Comparison of ENCODE assay signal across 8 cellular contexts in the genomic region with DNA sequence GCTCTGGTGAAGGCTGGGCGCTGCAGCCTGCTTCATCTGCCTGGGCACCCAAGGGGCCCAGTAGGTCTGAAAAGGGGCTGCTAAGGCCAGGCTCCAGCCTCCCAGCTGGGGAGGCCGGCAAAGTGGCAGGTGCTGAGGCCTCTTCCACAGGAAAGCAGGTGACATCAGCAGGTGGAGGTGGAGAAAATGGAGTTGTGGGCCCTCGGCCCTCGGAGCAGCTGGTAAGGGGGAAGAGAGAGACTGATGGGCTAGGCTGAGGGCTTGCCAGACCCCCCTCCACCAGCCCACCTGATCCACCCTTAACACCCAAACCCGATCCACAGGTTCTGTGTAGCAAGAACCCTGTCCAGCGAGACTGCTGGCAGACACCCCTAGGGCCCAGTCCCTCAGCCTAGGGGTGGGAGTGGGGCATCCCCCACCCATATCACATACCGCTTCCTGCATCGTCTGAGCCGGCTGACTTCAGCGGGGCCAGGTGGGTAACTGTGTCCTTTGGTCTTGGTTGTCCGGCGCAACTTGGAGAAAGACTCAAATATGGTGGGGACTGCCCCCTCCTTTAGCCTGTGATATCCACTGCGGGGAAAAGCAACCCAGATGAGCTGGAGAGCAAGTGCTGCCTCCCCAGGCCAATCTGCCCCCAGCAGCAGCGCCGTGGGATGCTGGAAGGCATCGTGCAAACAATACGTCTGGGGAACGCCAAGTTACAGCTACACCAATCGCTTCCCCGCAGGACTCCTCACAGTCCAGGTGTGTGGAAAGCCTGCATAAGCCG. TPM values are rescaled to one million over a fixed set of nuclear protein-coding genes. Genes with fewer than 3 reads are reported as not detected.
DNase-seq lines count a peak whose midpoint lies in the region; TF ChIP-seq lines count a peak whose summit lies in the region.

No MANE protein-coding gene starts in this region.

- peaks cover 17% of the 10 kb centered on the region for H3K79me1 ChIP-seq in trophoblast cell (ENCODE audit: low read length)

- no peak for DNase-seq in GM12864 (ENCODE audit: low read depth)
- DNase-seq in trophoblast cell: peak in 1 of 2 donors; percentile 10
- DNase-seq in germinal center (ENCODE audit: low spot score): no peak
- no peak for DNase-seq in DMS 273 (lab: John Stamatoyannopoulos, UW; ENCODE audit: unreplicated experiment)
- no peak for DNase-seq in HuH-7.5 (ENCODE audit: low spot score)
- DNase-seq in iPS-NIHi11 (ENCODE audit: low spot score): no peak

- H3K18ac ChIP-seq in trophoblast cell (ENCODE audit: low read length): peak overlapping the region; percentile 5

- peaks cover 15% of the 10 kb centered on the region for H3K79me2 ChIP-seq in trophoblast cell (ENCODE audit: control insufficient read depth, insufficient read depth, low read length, poor library complexity)

- no peak overlapping the region for H3K4ac ChIP-seq in trophoblast cell (ENCODE audit: low read depth, low read length)

- peak overlapping the region; percentile 88 for H3K4me2 ChIP-seq in trophoblast cell (ENCODE audit: low read length)

- no peak overlapping the region for H3K14ac ChIP-seq in trophoblast cell (ENCODE audit: low read length)

- H4K91ac ChIP-seq in trophoblast cell (ENCODE audit: low read depth, low read length): no peak overlapping the region

- H3K9ac ChIP-seq in endocrine pancreas (ENCODE audit: control insufficient read depth, insufficient read depth, low read length) (peak overlapping the region; percentile 85), trophoblast cell (ENCODE audit: low read length) (peak overlapping the region; percentile 31)

- TF ChIP-seq CTCF in GM12864 (IDR thresholded peaks at IDR 0.05; ENCODE audit: low read depth, low read length, missing control alignments): no peak

- no CpG with 5 or more reads among the region's 21 CpGs for WGBS in trophoblast cell (ENCODE audit: extremely low coverage, insufficient coverage, insufficient read length)

- no peak overlapping the region for H4K12ac ChIP-seq in trophoblast cell (ENCODE audit: low read depth, low read length)

- H3K27me3 ChIP-seq in endocrine pancreas (ENCODE audit: control insufficient read depth, insufficient read depth, low read length) (no peaks in the 10 kb centered on the region), trophoblast cell (ENCODE audit: insufficient read depth, low read length) (no peaks in the 10 kb centered on the region)

- H3K9me3 ChIP-seq in endocrine pancreas (ENCODE audit: control insufficient read depth, low read length) (no peaks in the 10 kb centered on the region), trophoblast cell (ENCODE audit: insufficient read depth, low read depth, low read length) (no peaks in the 10 kb centered on the region)

- no peak overlapping the region for H2BK12ac ChIP-seq in trophoblast cell (ENCODE audit: low read length)

- H3K27ac ChIP-seq in trophoblast cell (ENCODE audit: low read depth, low read length): no peak overlapping the region

- H2AFZ ChIP-seq in trophoblast cell (ENCODE audit: insufficient read depth, low read length, poor library complexity): no peak overlapping the region

- H3K36me3 ChIP-seq in endocrine pancreas (ENCODE audit: control insufficient read depth, insufficient read depth, low read length) (no peaks in the 10 kb centered on the region), trophoblast cell (ENCODE audit: control insufficient read depth in 1 of 2, insufficient read depth in 2 of 2, low read length in 2 of 2) (peaks cover 40 to 43% of the 10 kb centered on the region in 2 experiments)

- no peaks in the 10 kb centered on the region for H3K4me1 ChIP-seq in endocrine pancreas (ENCODE audit: control insufficient read depth, insufficient read depth, low read length)
- H3K4me1 ChIP-seq in trophoblast cell (ENCODE audit: control insufficient read depth in 1 of 2, insufficient read depth in 2 of 2, low read length in 2 of 2): peaks cover 14 to 20% of the 10 kb centered on the region in 2 experiments

- H2AK5ac ChIP-seq in trophoblast cell (ENCODE audit: low read length): peak overlapping the region; percentile 21

- H4K8ac ChIP-seq in trophoblast cell (ENCODE audit: low read depth, low read length): peak overlapping the region; percentile 76

- H3K23ac ChIP-seq in trophoblast cell (ENCODE audit: low read length): no peak overlapping the region

- H2BK120ac ChIP-seq in trophoblast cell (ENCODE audit: insufficient read depth, low read length, poor library complexity): no peak overlapping the region

- no peak overlapping the region for H2BK5ac ChIP-seq in trophoblast cell (ENCODE audit: low read depth, low read length, poor library complexity)

- peak overlapping the region; percentile 80 for H3K4me3 ChIP-seq in GM12864 (ENCODE audit: low read depth, low read length)
- peak overlapping the region; percentile 19 for H3K4me3 ChIP-seq in endocrine pancreas (ENCODE audit: control insufficient read depth, insufficient read depth, low read length)
- no peak overlapping the region for H3K4me3 ChIP-seq in trophoblast cell (ENCODE audit: low read depth, low read length)

TF ChIP-seq in PFSK-1, 5 proteins besides CTCF, POLR2A, EP300 and RAD21:
- TF ChIP-seq SIN3A (IDR thresholded peaks at IDR 0.05; ENCODE audit: borderline replicate concordance, insufficient read depth, low read length): no peak
- TF ChIP-seq FOXP2 (optimal IDR thresholded peaks at IDR 0.05; ENCODE audit: borderline replicate concordance, extremely low read depth, extremely low read length, insufficient read depth): no peak
- TF ChIP-seq, protein P1, sequence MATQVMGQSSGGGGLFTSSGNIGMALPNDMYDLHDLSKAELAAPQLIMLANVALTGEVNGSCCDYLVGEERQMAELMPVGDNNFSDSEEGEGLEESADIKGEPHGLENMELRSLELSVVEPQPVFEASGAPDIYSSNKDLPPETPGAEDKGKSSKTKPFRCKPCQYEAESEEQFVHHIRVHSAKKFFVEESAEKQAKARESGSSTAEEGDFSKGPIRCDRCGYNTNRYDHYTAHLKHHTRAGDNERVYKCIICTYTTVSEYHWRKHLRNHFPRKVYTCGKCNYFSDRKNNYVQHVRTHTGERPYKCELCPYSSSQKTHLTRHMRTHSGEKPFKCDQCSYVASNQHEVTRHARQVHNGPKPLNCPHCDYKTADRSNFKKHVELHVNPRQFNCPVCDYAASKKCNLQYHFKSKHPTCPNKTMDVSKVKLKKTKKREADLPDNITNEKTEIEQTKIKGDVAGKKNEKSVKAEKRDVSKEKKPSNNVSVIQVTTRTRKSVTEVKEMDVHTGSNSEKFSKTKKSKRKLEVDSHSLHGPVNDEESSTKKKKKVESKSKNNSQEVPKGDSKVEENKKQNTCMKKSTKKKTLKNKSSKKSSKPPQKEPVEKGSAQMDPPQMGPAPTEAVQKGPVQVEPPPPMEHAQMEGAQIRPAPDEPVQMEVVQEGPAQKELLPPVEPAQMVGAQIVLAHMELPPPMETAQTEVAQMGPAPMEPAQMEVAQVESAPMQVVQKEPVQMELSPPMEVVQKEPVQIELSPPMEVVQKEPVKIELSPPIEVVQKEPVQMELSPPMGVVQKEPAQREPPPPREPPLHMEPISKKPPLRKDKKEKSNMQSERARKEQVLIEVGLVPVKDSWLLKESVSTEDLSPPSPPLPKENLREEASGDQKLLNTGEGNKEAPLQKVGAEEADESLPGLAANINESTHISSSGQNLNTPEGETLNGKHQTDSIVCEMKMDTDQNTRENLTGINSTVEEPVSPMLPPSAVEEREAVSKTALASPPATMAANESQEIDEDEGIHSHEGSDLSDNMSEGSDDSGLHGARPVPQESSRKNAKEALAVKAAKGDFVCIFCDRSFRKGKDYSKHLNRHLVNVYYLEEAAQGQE (IDR thresholded peaks at IDR 0.05; ENCODE audit: insufficient read depth in 1 of 2, low read depth in 2 of 2, low read length in 2 of 2): no peak
- 0 out of 2 replicates have a peak, but pooled peaks have one; percentile 37 for TF ChIP-seq POLR2AphosphoS5 (IDR thresholded peaks at IDR 0.05; ENCODE audit: low read depth, low read length)
- no peak for TF ChIP-seq TAF1 (IDR thresholded peaks at IDR 0.05; ENCODE audit: borderline replicate concordance, insufficient read depth, low read length)
TF ChIP-seq in PFSK-1: peak in this region for 1.

RNA-seq across cellular contexts. Expression of a gene that starts 1.5 kb away (rescaled TPM):
- 50.8 TPM for polyA plus RNA-seq in PFSK-1 (2012; ENCODE audit: insufficient read length, low read depth)
- 16.1 and 17.0 TPM in 2 replicates for polyA plus RNA-seq in trophoblast cell (2013)

RNA-seq across cellular contexts. Expression of a gene that starts 14.6 kb away (rescaled TPM):
- polyA plus RNA-seq in PFSK-1 (2012; ENCODE audit: insufficient read length, low read depth): 1.9 TPM
- 0.05 and 0.07 TPM in 2 replicates for polyA plus RNA-seq in trophoblast cell (2013)

RNA-seq across cellular contexts. Expression of a gene that starts 18.3 kb away (rescaled TPM):
- polyA plus RNA-seq in PFSK-1 (2012; ENCODE audit: insufficient read length, low read depth): 57.8 TPM
- polyA plus RNA-seq in trophoblast cell (2013): 17.9 and 19.9 TPM in 2 replicates

RNA-seq across cellular contexts. Expression of a gene that starts 32.0 kb away (rescaled TPM):
- polyA plus RNA-seq in PFSK-1 (2012; ENCODE audit: insufficient read length, low read depth): 0.31 TPM
- 9.1 and 11.2 TPM in 2 replicates for polyA plus RNA-seq in trophoblast cell (2013)

RNA-seq across cellular contexts. Expression of a gene that starts 33.3 kb away (rescaled TPM):
- polyA plus RNA-seq in PFSK-1 (2012; ENCODE audit: insufficient read length, low read depth): 0.13 TPM
- polyA plus RNA-seq in trophoblast cell (2013): 0.31 and 0.49 TPM in 2 replicates
